In genomic region chr6:27667651-27668441, GRCh38 we compare ENCODE assay signal across 8 cellular contexts.
DNase-seq lines count a peak whose midpoint lies in the region; ATAC-seq, FAIRE-seq and TF ChIP-seq lines count a peak whose summit lies in the region.

No MANE protein-coding gene starts in this region.

- intact Hi-C loops in activated T-helper 2 cell treated with anti-CD3 and anti-CD28 coated beads, Interferon-gamma antibody, Interleukin-2, Interleukin-4, amounts not matched to agents 10 μg/mL and 5 μg/mL and 100 μg/mL, durations not matched to agents 14 hours and 24 hours and 36 hours (cut with micrococcal nuclease), result loop anchor here (2.0 kb wide), 1 partner anchor 19 kb away; no protein-coding TSS in a partner anchor
- intact Hi-C loops in Right ventricle myocardium inferior (cut with DNase I), result no loop called here

- TF ChIP-seq POLR2A in GM12892 (IDR thresholded peaks at IDR 0.05; ENCODE audit: low read depth, low read length), result no peak

- no peak overlapping the region for H3K4me3 ChIP-seq in CD8-positive, alpha-beta memory T cell (ENCODE audit: low read length)
- H3K4me3 ChIP-seq in coronary artery, result no peak overlapping the region

- H3K9me3 Mint-ChIP-seq in CD8-positive, alpha-beta memory T cell, result peaks cover 24 to 55% (median 50%) of the 10 kb centered on the region in 5 donors
- peaks cover 12 to 25% (median 12%) of the 10 kb centered on the region in 3 donors for H3K9me3 Mint-ChIP-seq in IgD-negative memory B cell
- H3K9me3 Mint-ChIP-seq in activated T-helper 2 cell treated with anti-CD3 and anti-CD28 coated beads, Interferon-gamma antibody, Interleukin-2, Interleukin-4, amounts not matched to agents 10 μg/mL and 5 μg/mL and 100 μg/mL, durations not matched to agents 14 hours and 24 hours and 36 hours, result no peaks in the 10 kb centered on the region

- no peak for TF ChIP-seq CTCF in coronary artery (IDR thresholded peaks at IDR 0.05)

- no peaks in the 10 kb centered on the region for H3K9me3 ChIP-seq in CD8-positive, alpha-beta memory T cell (ENCODE audit: low read length)

- no peaks in the 10 kb centered on the region for H3K36me3 ChIP-seq in CD8-positive, alpha-beta memory T cell (ENCODE audit: insufficient read depth, low read length)

- FAIRE-seq in GM12892 (lab: Jason Lieb, UNC), result no peak

- no peak for ATAC-seq in Right ventricle myocardium inferior

- H3K4me1 ChIP-seq in CD8-positive, alpha-beta memory T cell (ENCODE audit: insufficient read depth, low read length), result peaks cover 5% of the 10 kb centered on the region

- peak overlapping the region in 4 of 8 donors; percentile 23 to 84 (median 66) for H3K27ac Mint-ChIP-seq in CD8-positive, alpha-beta memory T cell
- H3K27ac Mint-ChIP-seq in IgD-negative memory B cell, result peak overlapping the region; percentile 74 to 96 (median 87)
- H3K27ac Mint-ChIP-seq in activated T-helper 2 cell treated with anti-CD3 and anti-CD28 coated beads, Interferon-gamma antibody, Interleukin-2, Interleukin-4, amounts not matched to agents 10 μg/mL and 5 μg/mL and 100 μg/mL, durations not matched to agents 14 hours and 24 hours and 36 hours, result peak overlapping the region; percentile 35

- H3K4me3 Mint-ChIP-seq in CD8-positive, alpha-beta memory T cell, result peak overlapping the region in 5 of 7 donors; percentile 28 to 73 (median 72)
- H3K4me3 Mint-ChIP-seq in IgD-negative memory B cell, result peak overlapping the region in 3 of 4 donors; percentile 8 to 67 (median 44)
- peak overlapping the region; percentile 77 for H3K4me3 Mint-ChIP-seq in activated T-helper 2 cell treated with anti-CD3 and anti-CD28 coated beads, Interferon-gamma antibody, Interleukin-2, Interleukin-4, amounts not matched to agents 10 μg/mL and 5 μg/mL and 100 μg/mL, durations not matched to agents 14 hours and 24 hours and 36 hours (ENCODE audit: low read depth)

- H3K27me3 ChIP-seq in CD8-positive, alpha-beta memory T cell (ENCODE audit: insufficient read depth, low read length, poor library complexity, severe bottlenecking), result peaks cover 77% of the 10 kb centered on the region

- CTCF ChIA-PET in CD8-positive, alpha-beta memory T cell (lab: Charles Lee), result no interaction called here

- H3K4me1 Mint-ChIP-seq in CD8-positive, alpha-beta memory T cell, result peaks cover 24 to 48% (median 31%) of the 10 kb centered on the region in 3 donors
- H3K4me1 Mint-ChIP-seq in IgD-negative memory B cell, result peaks cover 15 to 22% (median 17%) of the 10 kb centered on the region in 3 donors
- peaks cover 42% of the 10 kb centered on the region for H3K4me1 Mint-ChIP-seq in activated T-helper 2 cell treated with anti-CD3 and anti-CD28 coated beads, Interferon-gamma antibody, Interleukin-2, Interleukin-4, amounts not matched to agents 10 μg/mL and 5 μg/mL and 100 μg/mL, durations not matched to agents 14 hours and 24 hours and 36 hours (ENCODE audit: low read depth)

- peak overlapping the region; percentile 64 for H3K27ac ChIP-seq in CD8-positive, alpha-beta memory T cell (ENCODE audit: low read depth, low read length)
- H3K27ac ChIP-seq in coronary artery, result no peak overlapping the region

- DNase-seq in CD8-positive, alpha-beta memory T cell, result no peak
- no peak for DNase-seq in activated T-helper 2 cell treated with anti-CD3 and anti-CD28 coated beads, Interferon-gamma antibody, Interleukin-2, Interleukin-4, amounts not matched to agents 10 μg/mL and 5 μg/mL and 100 μg/mL, durations not matched to agents 14 hours and 24 hours and 36 hours (ENCODE audit: low spot score)
- DNase-seq in left kidney (ENCODE audit: low read depth, low spot score), result peak; percentile 25
- no peak for DNase-seq in GM12892 (ENCODE audit: insufficient read length)
- no peak for DNase-seq in coronary artery (ENCODE audit: low spot score)
- DNase-seq in Right ventricle myocardium inferior (ENCODE audit: missing footprints), result no peak
- no peak for DNase-seq in T1000 (lab: John Stamatoyannopoulos, UW)

- H3K36me3 Mint-ChIP-seq in CD8-positive, alpha-beta memory T cell, result peaks cover 0 to 3% (median 0%) of the 10 kb centered on the region in 3 donors
- no peaks in the 10 kb centered on the region for H3K36me3 Mint-ChIP-seq in IgD-negative memory B cell
- H3K36me3 Mint-ChIP-seq in activated T-helper 2 cell treated with anti-CD3 and anti-CD28 coated beads, Interferon-gamma antibody, Interleukin-2, Interleukin-4, amounts not matched to agents 10 μg/mL and 5 μg/mL and 100 μg/mL, durations not matched to agents 14 hours and 24 hours and 36 hours (ENCODE audit: low read depth), result no peaks in the 10 kb centered on the region

- POLR2A ChIA-PET in CD8-positive, alpha-beta memory T cell (lab: Charles Lee), result no interaction called here

- H3K27me3 Mint-ChIP-seq in CD8-positive, alpha-beta memory T cell, result peaks cover 83 to 86% of the 10 kb centered on the region in 2 donors
- peaks cover 76% of the 10 kb centered on the region for H3K27me3 Mint-ChIP-seq in IgD-negative memory B cell
- peaks cover 54% of the 10 kb centered on the region for H3K27me3 Mint-ChIP-seq in activated T-helper 2 cell treated with anti-CD3 and anti-CD28 coated beads, Interferon-gamma antibody, Interleukin-2, Interleukin-4, amounts not matched to agents 10 μg/mL and 5 μg/mL and 100 μg/mL, durations not matched to agents 14 hours and 24 hours and 36 hours (ENCODE audit: low read depth)
